15 cellular contexts compared by ENCODE assay signal in the genomic region with DNA sequence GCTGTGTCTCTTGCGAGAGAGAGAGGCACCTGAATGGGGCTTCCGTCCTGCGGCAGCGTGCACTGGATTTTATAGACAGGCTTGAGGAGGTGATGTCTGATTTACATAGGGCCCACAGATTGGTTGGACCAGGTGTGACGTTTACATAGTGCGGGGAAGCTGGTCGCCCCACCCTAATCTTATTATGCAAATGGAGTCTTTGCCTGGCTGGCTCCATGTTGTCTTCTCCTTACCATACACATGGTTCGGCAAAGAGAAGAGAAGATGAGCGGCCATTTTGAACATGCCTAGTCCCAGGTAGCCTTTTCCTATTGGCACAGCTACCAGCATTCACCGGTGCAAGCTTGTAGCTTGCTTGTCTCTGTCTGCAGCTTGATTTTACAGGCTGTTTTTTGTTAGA.
"Had no signal": no experiment of that assay in that cellular context is flagged by ENCODE, and none has a peak within 500 bp of the region (broad histone marks: within the 10 kb centered on the region; RNA-seq: fewer than 3 reads in every experiment).

No MANE protein-coding gene starts in this region.

- H3K9me3 ChIP-seq: pancreas, suprapubic skin had no signal

- ATAC-seq: activated naive CD8-positive, alpha-beta T cell treated with anti-CD3 and anti-CD28 coated beads, Interleukin-2, amount 50 U/mL, for 24 hours; left lung; pancreas; stimulated activated naive CD8-positive, alpha-beta T cell treated with anti-CD3 and anti-CD28 coated beads, Interleukin-15, Interleukin-2, amounts not matched to agents 100 U/mL and 50 U/mL, for 24 hours had no signal

- H3K27ac ChIP-seq: cardiac muscle cell, esophagus muscularis mucosa, left lung, pancreas, suprapubic skin, upper lobe of left lung had no signal

- DNase-seq: activated CD4-positive, alpha-beta T cell treated with anti-CD3 and anti-CD28 coated beads, Interleukin-2, amount 10 ng/mL, durations not matched to agents 24 days and 14 days; activated naive CD4-positive, alpha-beta T cell; activated naive CD8-positive, alpha-beta T cell treated with anti-CD3 and anti-CD28 coated beads, Interleukin-2, amount 50 U/mL, for 24 hours; left lung; mesenchymal stem cell; pancreas; stimulated activated CD4-positive, alpha-beta T cell treated with anti-CD3 and anti-CD28 coated beads, Interleukin-12 subunit alpha, Interleukin-12 subunit beta, amount 100 ng/mL, for 4 hours; stimulated activated CD4-positive, alpha-beta T cell treated with anti-CD3 and anti-CD28 coated beads, Interleukin-2, amount 100 ng/mL, for 48 hours; stimulated activated naive CD8-positive, alpha-beta T cell treated with anti-CD3 and anti-CD28 coated beads, Interleukin-15, Interleukin-2, amounts not matched to agents 100 U/mL and 50 U/mL, for 24 hours; upper lobe of left lung had no signal

- H3K27me3 ChIP-seq: cardiac muscle cell, esophagus muscularis mucosa, left lung, pancreas, suprapubic skin, upper lobe of left lung had no signal

- H3K4me1 ChIP-seq: left lung, pancreas, suprapubic skin, upper lobe of left lung had no signal

- H3K36me3 ChIP-seq: cardiac muscle cell, esophagus muscularis mucosa, left lung, pancreas, suprapubic skin, upper lobe of left lung had no signal

- FAIRE-seq: astrocyte, keratinocyte, pancreas had no signal

- H3K4me3 ChIP-seq: cardiac muscle cell, esophagus muscularis mucosa, left lung, pancreas, suprapubic skin, upper lobe of left lung had no signal
